Comparison of ENCODE assay signal across 31 cellular contexts in the genomic region with DNA sequence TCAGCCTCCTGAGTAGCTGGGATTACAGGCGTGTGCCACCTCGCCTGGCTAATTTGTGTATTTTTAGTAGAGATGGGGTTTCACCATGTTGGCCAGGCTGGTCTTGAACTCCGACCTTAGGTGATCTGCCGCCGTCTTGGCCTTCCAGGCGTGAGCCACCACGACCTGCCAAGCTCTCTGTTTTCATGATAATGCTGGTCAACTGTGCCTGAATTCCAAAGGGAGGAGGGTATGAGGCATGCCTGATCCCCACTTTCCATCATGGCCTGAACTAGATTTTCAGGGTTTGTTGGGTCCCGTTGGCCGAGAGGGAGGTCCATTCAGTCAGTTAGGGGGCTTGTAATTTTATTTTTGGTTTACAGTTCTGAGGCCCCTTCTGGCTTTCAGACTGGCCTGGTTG. TPM values are rescaled to one million over a fixed set of nuclear protein-coding genes. Genes with fewer than 3 reads are reported as not detected.
"Had no signal": no experiment of that assay in that cellular context is flagged by ENCODE, and none has a peak within 500 bp of the region (broad histone marks: within the 10 kb centered on the region; RNA-seq: fewer than 3 reads in every experiment).

No MANE protein-coding gene starts in this region.

- H3K9me3 ChIP-seq: colonic mucosa, pancreas, right atrium auricular region, stomach, suprapubic skin, tibial artery had no signal

- ATAC-seq: left ventricle myocardium superior; naive thymus-derived CD4-positive, alpha-beta T cell; pancreas; stimulated activated naive B cell treated with anti-CD40 and anti-IgM and Interleukin-4, amounts not matched to agents 10 μg/mL and 1 μg/mL and 100 μg/mL, for 72 hours had no signal

- H3K27ac Mint-ChIP-seq: activated naive CD8-positive, alpha-beta T cell; naive thymus-derived CD4-positive, alpha-beta T cell; stimulated activated naive B cell treated with anti-CD40 and anti-IgM and Interleukin-4, amounts not matched to agents 10 μg/mL and 1 μg/mL and 100 μg/mL, for 72 hours had no signal

- H3K36me3 Mint-ChIP-seq: activated naive CD8-positive, alpha-beta T cell; naive thymus-derived CD4-positive, alpha-beta T cell; stimulated activated naive B cell treated with anti-CD40 and anti-IgM and Interleukin-4, amounts not matched to agents 10 μg/mL and 1 μg/mL and 100 μg/mL, for 72 hours had no signal

- H3K9me3 Mint-ChIP-seq: naive thymus-derived CD4-positive, alpha-beta T cell; stimulated activated naive B cell treated with anti-CD40 and anti-IgM and Interleukin-4, amounts not matched to agents 10 μg/mL and 1 μg/mL and 100 μg/mL, for 72 hours had no signal

- H3K27me3 ChIP-seq: colonic mucosa, pancreas, right atrium auricular region had no signal

- H3K4me3 ChIP-seq: colonic mucosa, dorsolateral prefrontal cortex, pancreas, right atrium auricular region, smooth muscle cell, stomach, suprapubic skin, tibial artery had no signal

- H3K4me1 ChIP-seq: colonic mucosa, pancreas, right atrium auricular region, stomach, suprapubic skin, tibial artery had no signal

- H3K27ac ChIP-seq: colonic mucosa, dorsolateral prefrontal cortex, pancreas, right atrium auricular region, stomach, suprapubic skin, tibial artery had no signal

- H3K4me1 Mint-ChIP-seq: stimulated activated naive B cell treated with anti-CD40 and anti-IgM and Interleukin-4, amounts not matched to agents 10 μg/mL and 1 μg/mL and 100 μg/mL, for 72 hours had no signal

- H3K36me3 ChIP-seq: colonic mucosa, pancreas, right atrium auricular region, stomach, suprapubic skin, tibial artery had no signal

- H3K4me3 Mint-ChIP-seq: activated naive CD8-positive, alpha-beta T cell; naive thymus-derived CD4-positive, alpha-beta T cell; stimulated activated naive B cell treated with anti-CD40 and anti-IgM and Interleukin-4, amounts not matched to agents 10 μg/mL and 1 μg/mL and 100 μg/mL, for 72 hours had no signal

- DNase-seq: activated CD4-positive, alpha-beta T cell treated with anti-CD3 and anti-CD28 coated beads for 4 hours; activated CD4-positive, alpha-beta T cell treated with anti-CD3 and anti-CD28 coated beads, Interleukin-2, amount 50 U/mL, for 4 hours; activated effector memory CD4-positive, alpha-beta T cell treated with Interleukin-2 at 50 U/mL for 16 hours; activated naive CD4-positive, alpha-beta T cell treated with Interleukin-2 at 50 U/mL for 16 hours; activated T-cell treated with anti-CD3 and anti-CD28 coated beads for 4 hours; anterior cingulate cortex; colonic mucosa; dorsolateral prefrontal cortex; effector memory CD4-positive, alpha-beta T cell; erythroblast; hypothalamus; left ventricle myocardium superior; midbrain; naive thymus-derived CD4-positive, alpha-beta T cell; nucleus accumbens; pancreas; stimulated activated CD4-positive, alpha-beta T cell treated with anti-CD3 and anti-CD28 coated beads, Interleukin-1b, Interleukin-23, amount 100 ng/mL, for 48 hours; stimulated activated CD4-positive, alpha-beta T cell treated with anti-CD3 and anti-CD28 coated beads, Interleukin-4, amount 100 ng/mL, for 4 hours; stimulated activated naive B cell treated with anti-CD40 and anti-IgM and Interleukin-4, amounts not matched to agents 10 μg/mL and 1 μg/mL and 100 μg/mL, for 72 hours; stomach had no signal

- H3K4me2 ChIP-seq: smooth muscle cell had no signal

RNA-seq across cellular contexts. Expression of gene ANGPT4, which starts 28.0 kb away (rescaled TPM):
- total RNA-seq: bronchial epithelial cell; lung microvascular endothelial cell; naive thymus-derived CD4-positive, alpha-beta T cell; pulmonary artery endothelial cell; smooth muscle cell; T-helper 1 cell treated with Interleukin-12 subunit alpha and Interleukin-12 subunit beta and Interleukin-4 antibody, amounts not matched to agents 30 ng/mL and 1 ng/mL, for 36 hours had no signal
- polyA plus RNA-seq: naive thymus-derived CD4-positive, alpha-beta T cell; neural cell had no signal

RNA-seq across cellular contexts. Expression of gene RSPO4, which starts 58.0 kb away (rescaled TPM):
- total RNA-seq: bronchial epithelial cell; lung microvascular endothelial cell; pulmonary artery endothelial cell; stomach; T-helper 1 cell treated with Interleukin-12 subunit alpha and Interleukin-12 subunit beta and Interleukin-4 antibody, amounts not matched to agents 30 ng/mL and 1 ng/mL, for 36 hours; urinary bladder had no signal
- polyA plus RNA-seq: naive thymus-derived CD4-positive, alpha-beta T cell had no signal
